ENCODE assay signal across 9 cellular contexts in the genomic region with DNA sequence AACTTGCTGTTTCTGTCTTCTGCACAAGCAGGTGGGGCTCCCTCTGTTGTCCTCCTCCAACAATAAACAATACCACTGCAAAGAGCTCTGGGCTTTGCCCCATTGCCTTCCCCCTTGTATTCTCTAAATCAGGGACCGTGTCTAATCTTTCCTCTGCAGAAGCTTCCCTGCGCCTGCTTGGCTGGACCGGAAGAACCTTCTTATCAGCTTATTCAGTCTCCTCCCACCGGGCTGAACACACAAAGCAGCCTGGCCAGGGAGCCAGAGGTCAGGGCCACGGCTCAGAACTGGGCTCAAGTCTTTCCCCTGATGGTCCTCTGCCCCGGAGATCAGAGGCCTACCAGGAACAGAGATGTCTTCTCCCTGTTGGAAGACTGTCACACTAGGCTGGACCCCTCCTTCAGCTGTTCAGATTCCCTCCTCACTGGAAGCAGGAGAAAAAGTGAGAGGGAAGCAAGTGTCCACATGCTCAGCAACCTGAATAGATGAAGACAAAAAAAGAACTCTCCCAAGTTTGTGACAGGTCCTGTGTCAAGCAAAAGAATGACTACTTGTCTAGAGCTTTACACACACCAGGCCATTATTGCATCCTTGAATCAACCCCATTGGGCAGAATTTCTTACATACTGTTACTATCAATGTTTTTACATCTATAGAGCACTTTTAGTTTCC.
DNase-seq lines count a peak whose midpoint lies in the region; ATAC-seq, FAIRE-seq and TF ChIP-seq lines count a peak whose summit lies in the region.
"Had no signal": no experiment of that assay in that cellular context is flagged by ENCODE, and none has a peak within 500 bp of the region (broad histone marks: within the 10 kb centered on the region; RNA-seq: fewer than 3 reads in every experiment).

No MANE protein-coding gene starts in this region.

- DNase-seq in D721Med (ENCODE audit: insufficient read length, low spot score): peak; percentile 34
- DNase-seq in NCI-H774 (lab: John Stamatoyannopoulos, UW): peak; percentile 45
- DNase-seq in epithelial cell of prostate (ENCODE audit: low read depth, low spot score): no peak
- no peak for DNase-seq in natural killer cell treated with Interleukin-12 subunit alpha and Interleukin-12 subunit beta and Interleukin-15 and Interleukin-18, amount 100 ng/mL, for 72 hours (ENCODE audit: low spot score)
- no peak for DNase-seq in RKO (ENCODE audit: low spot score)
- no peak for DNase-seq in stimulated activated CD4-positive, alpha-beta T cell treated with anti-CD3 and anti-CD28 coated beads, Interleukin-2, amount 100 ng/mL, for 24 hours

- no peaks in the 10 kb centered on the region for H3K36me3 Mint-ChIP-seq in natural killer cell treated with Interleukin-12 subunit alpha and Interleukin-12 subunit beta and Interleukin-15 and Interleukin-18, amount 100 ng/mL, for 72 hours

- ATAC-seq in GM21528 (IDR thresholded peaks at IDR 0.05; ENCODE audit: low FRiP score, unreplicated experiment) (peak; percentile 39), GM18858 (IDR thresholded peaks at IDR 0.05; ENCODE audit: unreplicated experiment) (no peak)
- ATAC-seq in natural killer cell treated with Interleukin-12 subunit alpha and Interleukin-12 subunit beta and Interleukin-15 and Interleukin-18, amount 100 ng/mL, for 72 hours: peak in 1 of 2 donors; percentile 50

- no peaks in the 10 kb centered on the region for H3K27me3 Mint-ChIP-seq in natural killer cell treated with Interleukin-12 subunit alpha and Interleukin-12 subunit beta and Interleukin-15 and Interleukin-18, amount 100 ng/mL, for 72 hours

- peak overlapping the region; percentile 25 for H3K4me3 Mint-ChIP-seq in natural killer cell treated with Interleukin-12 subunit alpha and Interleukin-12 subunit beta and Interleukin-15 and Interleukin-18, amount 100 ng/mL, for 72 hours

- peak; percentile 84 for FAIRE-seq in D721Med (lab: Jason Lieb, UNC)
- FAIRE-seq: bronchial epithelial cell had no signal

- no peaks in the 10 kb centered on the region for H3K9me3 Mint-ChIP-seq in natural killer cell treated with Interleukin-12 subunit alpha and Interleukin-12 subunit beta and Interleukin-15 and Interleukin-18, amount 100 ng/mL, for 72 hours

- TF ChIP-seq CTCF in D721Med (IDR thresholded peaks at IDR 0.05; ENCODE audit: insufficient read depth, missing control alignments): no peak

- peak overlapping the region in 1 of 2 donors; percentile 73 for H3K27ac Mint-ChIP-seq in natural killer cell treated with Interleukin-12 subunit alpha and Interleukin-12 subunit beta and Interleukin-15 and Interleukin-18, amount 100 ng/mL, for 72 hours

- peak overlapping the region; percentile 3 for H3K27ac ChIP-seq in epithelial cell of prostate

- H3K4me1 Mint-ChIP-seq in natural killer cell treated with Interleukin-12 subunit alpha and Interleukin-12 subunit beta and Interleukin-15 and Interleukin-18, amount 100 ng/mL, for 72 hours (ENCODE audit: low read depth in 2 of 2): peaks cover 15 to 37% of the 10 kb centered on the region in 2 donors

Comparison
In these comparisons a context has a peak if more than half of its experiments do, and no peak if none do; other contexts are left out.
1. DNase-seq: peak in D721Med (single experiment) and NCI-H774 (single experiment); none in epithelial cell of prostate (single experiment), natural killer cell treated with Interleukin-12 subunit alpha and Interleukin-12 subunit beta and Interleukin-15 and Interleukin-18, amount 100 ng/mL, for 72 hours (single experiment), RKO (single experiment) and stimulated activated CD4-positive, alpha-beta T cell treated with anti-CD3 and anti-CD28 coated beads, Interleukin-2, amount 100 ng/mL, for 24 hours (0 of 2).